23 cellular contexts compared by ENCODE assay signal in genomic region chrX:77061022-77061421, GRCh38.
"Had no signal": no experiment of that assay in that cellular context is flagged by ENCODE, and none has a peak within 500 bp of the region (broad histone marks: within the 10 kb centered on the region; RNA-seq: fewer than 3 reads in every experiment).

No MANE protein-coding gene starts in this region.

- H3K4me3 Mint-ChIP-seq: immature natural killer cell, mesothelial cell of epicardium, naive B cell had no signal

- H3K27me3 ChIP-seq: esophagus muscularis mucosa, foreskin keratinocyte, gastroesophageal sphincter, hepatocyte, left lung had no signal

- H3K27ac Mint-ChIP-seq: immature natural killer cell, mesothelial cell of epicardium had no signal

- ATAC-seq: foreskin keratinocyte, gastroesophageal sphincter, left colon, left lung, lower lobe of right lung, mucosa of descending colon had no signal

- H3K36me3 ChIP-seq: esophagus muscularis mucosa, gastroesophageal sphincter, heart left ventricle, left lung, lower lobe of right lung had no signal

- H3K79me2 ChIP-seq: hepatocyte had no signal

- H3K27me3 Mint-ChIP-seq: naive B cell had no signal

- H3K27ac ChIP-seq: coronary artery, dorsolateral prefrontal cortex, esophagus muscularis mucosa, foreskin keratinocyte, gastroesophageal sphincter, heart left ventricle, hepatocyte, left lung, lower lobe of right lung had no signal

- H3K4me1 ChIP-seq: esophagus muscularis mucosa, foreskin keratinocyte, gastroesophageal sphincter, heart left ventricle, left lung, lower lobe of right lung had no signal

- H3K4me2 ChIP-seq: hepatocyte had no signal

- H3K4me1 Mint-ChIP-seq: immature natural killer cell, mesothelial cell of epicardium, naive B cell had no signal

- H3K9me3 Mint-ChIP-seq: immature natural killer cell had no signal

- H3K9me3 ChIP-seq: esophagus muscularis mucosa, gastroesophageal sphincter, left lung, lower lobe of right lung, mucosa of descending colon had no signal

- H3K4me3 ChIP-seq: coronary artery, dorsolateral prefrontal cortex, esophagus muscularis mucosa, gastroesophageal sphincter, heart left ventricle, hepatocyte, left lung, lower lobe of right lung, mucosa of descending colon had no signal

- H2AFZ ChIP-seq: hepatocyte had no signal

- H3K36me3 Mint-ChIP-seq: immature natural killer cell, mesothelial cell of epicardium, naive B cell had no signal

- DNase-seq: dermis blood vessel endothelial cell; dorsolateral prefrontal cortex; effector CD4-positive, alpha-beta T cell; effector memory CD4-positive, alpha-beta T cell; foreskin keratinocyte; heart left ventricle; hypothalamus; immature natural killer cell; islet precursor cell; kidney; kidney glomerular epithelial cell; left colon; left lung; left ventricle myocardium superior; lower lobe of right lung; mesenchymal stem cell; mucosa of descending colon; naive B cell had no signal
